Comparison of ENCODE assay signal across 17 cellular contexts in genomic region chr17:860805-861204, GRCh38.
DNase-seq lines count a peak whose midpoint lies in the region; ATAC-seq and TF ChIP-seq lines count a peak whose summit lies in the region.
"Had no signal": no experiment of that assay in that cellular context is flagged by ENCODE, and none has a peak within 500 bp of the region (broad histone marks: within the 10 kb centered on the region; RNA-seq: fewer than 3 reads in every experiment).

No MANE protein-coding gene starts in this region.

- ATAC-seq in WTC11 (no peak), HG03039 (IDR thresholded peaks at IDR 0.05; ENCODE audit: unreplicated experiment) (no peak), upper lobe of right lung (no peak), GM21381 (IDR thresholded peaks at IDR 0.05; ENCODE audit: unreplicated experiment) (no peak)
- ATAC-seq: A549 had no signal

- H3K9ac ChIP-seq in BLaER1: peak overlapping the region; percentile 87

- TF ChIP-seq EP300 in sigmoid colon (IDR thresholded peaks at IDR 0.05): no peak

- 92 to 95% methylated on average over 4 to 5 of the region's 5 CpGs for WGBS in mesodermal cell (ENCODE audit: insufficient coverage in 2 of 2), 2 experiments
- WGBS in sigmoid colon, 2 donors: 67 to 83% methylated on average over 5 of the region's 5 CpGs

- CTCF ChIA-PET in WTC11 (lab: Charles Lee): interaction anchor here (1.4 kb wide), 1 partner anchor 8 kb away, joined by 6 read pairs; no protein-coding TSS in a partner anchor

- intact Hi-C loops in sigmoid colon (cut with DNase I) (no loop called here), upper lobe of right lung (cut with DNase I) (no loop called here)

- H3K4me1 Mint-ChIP-seq in WTC11: peaks cover 8% of the 10 kb centered on the region
- H3K4me1 Mint-ChIP-seq: IgD-negative memory B cell had no signal

- H4K20me1 ChIP-seq in BLaER1: no peaks in the 10 kb centered on the region

- DNase-seq in WTC11 (ENCODE audit: low spot score): no peak
- DNase-seq in sigmoid colon: no peak
- DNase-seq in activated gamma-delta T cell (lab: John Stamatoyannopoulos, UW): no peak
- no peak for DNase-seq in upper lobe of right lung
- DNase-seq: DMS 273 treated with DMSO at 0.1 percent for 48 hours; NCI-H1105; NCI-H187; NCI-H446 treated with DMSO at 0.1 percent for 48 hours; NK-92 treated with Interleukin-12 subunit alpha and Interleukin-12 subunit beta, amount 100 ng/mL, for 24 hours; SHP77 treated with DMSO at 0.1 percent for 48 hours had no signal

- no peaks in the 10 kb centered on the region for H3K9me3 Mint-ChIP-seq in WTC11
- H3K9me3 Mint-ChIP-seq: IgD-negative memory B cell had no signal

- TF ChIP-seq POLR2A in sigmoid colon (IDR thresholded peaks at IDR 0.05): no peak

- H3K36me3 ChIP-seq in BLaER1: peaks cover 8% of the 10 kb centered on the region; the same call in 1 of the 2 replicates
- peaks cover 19% of the 10 kb centered on the region for H3K36me3 ChIP-seq in mesodermal cell (ENCODE audit: control insufficient read depth, insufficient read depth, low read length)
- peaks cover 0 to 6% (median 0%) of the 10 kb centered on the region in 4 donors for H3K36me3 ChIP-seq in sigmoid colon
- peaks cover 4% of the 10 kb centered on the region for H3K36me3 ChIP-seq in upper lobe of right lung

- H3K4me1 ChIP-seq in BLaER1 (peaks cover 100% of the 10 kb centered on the region), mesodermal cell (ENCODE audit: control insufficient read depth, insufficient read depth, low read length, poor library complexity, severe bottlenecking) (peaks cover 25% of the 10 kb centered on the region), sigmoid colon (peaks cover 0 to 83% (median 72%) of the 10 kb centered on the region in 4 donors), upper lobe of right lung (peaks cover 9% of the 10 kb centered on the region)
- H3K4me1 ChIP-seq: A549 had no signal

- H3K27me3 ChIP-seq in BLaER1: no peaks in the 10 kb centered on the region
- H3K27me3 ChIP-seq in sigmoid colon: no peaks in the 10 kb centered on the region
- no peaks in the 10 kb centered on the region for H3K27me3 ChIP-seq in upper lobe of right lung

- H3K4me2 ChIP-seq in BLaER1: peak overlapping the region; percentile 82
- H3K4me2 ChIP-seq: A549 had no signal

- no peaks in the 10 kb centered on the region for H3K27me3 Mint-ChIP-seq in WTC11 (ENCODE audit: low read depth)

- H3K4me3 ChIP-seq in BLaER1 (no peak overlapping the region), mesodermal cell (ENCODE audit: extremely low read depth, insufficient read depth, low read length, poor library complexity, severe bottlenecking) (no peak overlapping the region), sigmoid colon (no peak overlapping the region), upper lobe of right lung (no peak overlapping the region)
- H3K4me3 ChIP-seq: A549 had no signal

- H3K4me3 Mint-ChIP-seq in WTC11: no peak overlapping the region
- H3K4me3 Mint-ChIP-seq: IgD-negative memory B cell had no signal

- no peaks in the 10 kb centered on the region for H3K9me3 ChIP-seq in BLaER1
- no peaks in the 10 kb centered on the region for H3K9me3 ChIP-seq in mesodermal cell (ENCODE audit: control insufficient read depth, low read length)
- H3K9me3 ChIP-seq in sigmoid colon: no peaks in the 10 kb centered on the region
- H3K9me3 ChIP-seq in upper lobe of right lung: no peaks in the 10 kb centered on the region
- H3K9me3 ChIP-seq: A549 had no signal

- TF ChIP-seq CTCF in WTC11 (IDR thresholded peaks at IDR 0.05): no peak
- no peak for TF ChIP-seq CTCF in sigmoid colon (IDR thresholded peaks at IDR 0.05)
- TF ChIP-seq CTCF in upper lobe of right lung (IDR thresholded peaks at IDR 0.05): no peak

- POLR2A ChIA-PET in WTC11 (lab: Charles Lee): no interaction called here

- peak overlapping the region; percentile 95 for H3K27ac Mint-ChIP-seq in WTC11
- H3K27ac Mint-ChIP-seq: IgD-negative memory B cell had no signal

- H3K27ac ChIP-seq in BLaER1: peak overlapping the region; percentile 100
- peak overlapping the region; percentile 23 for H3K27ac ChIP-seq in mesodermal cell (ENCODE audit: low read depth, low read length, severe bottlenecking)
- H3K27ac ChIP-seq in sigmoid colon: peak overlapping the region; percentile 18 to 81 (median 74)
- H3K27ac ChIP-seq in upper lobe of right lung: no peak overlapping the region
- H3K27ac ChIP-seq: A549, C4-2B had no signal

- H3K36me3 Mint-ChIP-seq in WTC11: no peaks in the 10 kb centered on the region; the same call in 1 of the 2 replicates

TF ChIP-seq in WTC11, 78 proteins besides CTCF, POLR2A, EP300 and RAD21:
- TF ChIP-seq NR1H2 (CRISPR knock-in tag; IDR thresholded peaks at IDR 0.05) (no peak), E2F5 (CRISPR knock-in tag; IDR thresholded peaks at IDR 0.05) (no peak), MXD4 (CRISPR knock-in tag; IDR thresholded peaks at IDR 0.05; ENCODE audit: borderline replicate concordance) (no peak), RORB (CRISPR knock-in tag; IDR thresholded peaks at IDR 0.05) (no peak), MAX (CRISPR knock-in tag; IDR thresholded peaks at IDR 0.05) (no peak)
